ENCODE assay signal across 1 cellular context in the genomic region with DNA sequence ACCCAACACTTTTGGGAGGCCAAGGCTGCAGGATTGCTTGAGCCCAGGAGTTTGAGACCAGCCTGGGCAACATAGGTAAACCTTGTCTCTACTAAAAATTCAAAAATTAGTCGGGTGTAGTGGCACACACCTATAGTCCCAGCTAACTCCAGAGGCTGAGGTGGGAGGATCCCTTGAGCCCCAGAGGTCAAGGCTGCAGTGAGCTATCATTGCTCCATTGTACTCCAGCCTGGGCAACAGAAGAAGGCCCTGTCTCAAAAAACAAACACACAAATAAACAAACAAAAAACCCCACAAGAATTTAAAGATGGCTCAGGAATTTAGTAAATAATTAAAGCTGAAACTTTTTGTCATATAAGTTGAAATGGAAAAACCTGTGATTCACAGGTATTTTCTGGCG.
TF ChIP-seq lines count a peak whose summit lies in the region.

No MANE protein-coding gene starts in this region.

TF ChIP-seq in HepG2, 621 proteins besides CTCF, POLR2A, EP300 and RAD21:
- TF ChIP-seq ATAD3A (CRISPR knock-in tag; IDR thresholded peaks at IDR 0.05) (no peak), CEBPB (IDR thresholded peaks at IDR 0.05; ENCODE audit: borderline replicate concordance, low read depth, low read length) (0 out of 2 replicates have a peak, but pooled peaks have one; percentile 7), ZNF30 (CRISPR knock-in tag; IDR thresholded peaks at IDR 0.05) (no peak), ZNF770 (CRISPR knock-in tag; IDR thresholded peaks at IDR 0.05) (peak; percentile 91), SP5 (CRISPR knock-in tag; IDR thresholded peaks at IDR 0.05; ENCODE audit: borderline replicate concordance, low read depth) (peak; percentile 42; the same call in 1 of the 2 replicates), SOX6 (IDR thresholded peaks at IDR 0.05) (no peak), SOX6 (CRISPR knock-in tag; IDR thresholded peaks at IDR 0.05) (peak; percentile 62), DR1 (CRISPR knock-in tag; IDR thresholded peaks at IDR 0.05) (no peak), HMG20A (CRISPR knock-in tag; IDR thresholded peaks at IDR 0.05; ENCODE audit: borderline replicate concordance) (0 out of 2 replicates have a peak, but pooled peaks have one; percentile 14), FOXP4 (CRISPR knock-in tag; IDR thresholded peaks at IDR 0.05) (peak; percentile 86), SAP130 (CRISPR knock-in tag; IDR thresholded peaks at IDR 0.05; ENCODE audit: low read depth) (peak; percentile 28; the same call in 1 of the 2 replicates), MLX (CRISPR knock-in tag; IDR thresholded peaks at IDR 0.05) (no peak), NR2F2 (IDR thresholded peaks at IDR 0.05; ENCODE audit: borderline replicate concordance, low read depth) (peak; percentile 64; the same call in 1 of the 2 replicates), HINFP (CRISPR knock-in tag; IDR thresholded peaks at IDR 0.05; ENCODE audit: low read depth) (no peak), FOXP1 (IDR thresholded peaks at IDR 0.05) (peak; percentile 82), FOXP1 (CRISPR knock-in tag; IDR thresholded peaks at IDR 0.05) (peak; percentile 79), SOX5 (CRISPR knock-in tag; IDR thresholded peaks at IDR 0.05; ENCODE audit: borderline replicate concordance) (peak; percentile 52; the same call in 1 of the 2 replicates), SOX13 (IDR thresholded peaks at IDR 0.05) (no peak), SOX13 (CRISPR knock-in tag; conservative IDR thresholded peaks at IDR 0.05 in 1 of 2, IDR thresholded peaks at IDR 0.05 in 1 of 2) (peak in 1 of 2 experiments; percentile 66; a peak in 2 of 4 replicates), ASH2L (IDR thresholded peaks at IDR 0.05; ENCODE audit: insufficient read length, low read depth, low read length) (peak; percentile 25), NR3C1 (CRISPR knock-in tag; IDR thresholded peaks at IDR 0.05) (no peak), NR2F1 (CRISPR knock-in tag; IDR thresholded peaks at IDR 0.05) (peak; percentile 65 to 74; a peak in 3 of 4 replicates), ZMYM2 (CRISPR knock-in tag; IDR thresholded peaks at IDR 0.05) (0 out of 2 replicates have a peak, but pooled peaks have one; percentile 18), ZBTB3 (CRISPR knock-in tag; IDR thresholded peaks at IDR 0.05; ENCODE audit: borderline replicate concordance, low read depth) (no peak), NR2F6 (IDR thresholded peaks at IDR 0.05) (peak; percentile 83), NR2F6 (CRISPR knock-in tag; IDR thresholded peaks at IDR 0.05) (peak; percentile 90), FOXM1 (CRISPR knock-in tag; IDR thresholded peaks at IDR 0.05) (no peak), ZMYM3 (CRISPR knock-in tag; IDR thresholded peaks at IDR 0.05) (peak; percentile 78)
- TF ChIP-seq, protein P1, sequence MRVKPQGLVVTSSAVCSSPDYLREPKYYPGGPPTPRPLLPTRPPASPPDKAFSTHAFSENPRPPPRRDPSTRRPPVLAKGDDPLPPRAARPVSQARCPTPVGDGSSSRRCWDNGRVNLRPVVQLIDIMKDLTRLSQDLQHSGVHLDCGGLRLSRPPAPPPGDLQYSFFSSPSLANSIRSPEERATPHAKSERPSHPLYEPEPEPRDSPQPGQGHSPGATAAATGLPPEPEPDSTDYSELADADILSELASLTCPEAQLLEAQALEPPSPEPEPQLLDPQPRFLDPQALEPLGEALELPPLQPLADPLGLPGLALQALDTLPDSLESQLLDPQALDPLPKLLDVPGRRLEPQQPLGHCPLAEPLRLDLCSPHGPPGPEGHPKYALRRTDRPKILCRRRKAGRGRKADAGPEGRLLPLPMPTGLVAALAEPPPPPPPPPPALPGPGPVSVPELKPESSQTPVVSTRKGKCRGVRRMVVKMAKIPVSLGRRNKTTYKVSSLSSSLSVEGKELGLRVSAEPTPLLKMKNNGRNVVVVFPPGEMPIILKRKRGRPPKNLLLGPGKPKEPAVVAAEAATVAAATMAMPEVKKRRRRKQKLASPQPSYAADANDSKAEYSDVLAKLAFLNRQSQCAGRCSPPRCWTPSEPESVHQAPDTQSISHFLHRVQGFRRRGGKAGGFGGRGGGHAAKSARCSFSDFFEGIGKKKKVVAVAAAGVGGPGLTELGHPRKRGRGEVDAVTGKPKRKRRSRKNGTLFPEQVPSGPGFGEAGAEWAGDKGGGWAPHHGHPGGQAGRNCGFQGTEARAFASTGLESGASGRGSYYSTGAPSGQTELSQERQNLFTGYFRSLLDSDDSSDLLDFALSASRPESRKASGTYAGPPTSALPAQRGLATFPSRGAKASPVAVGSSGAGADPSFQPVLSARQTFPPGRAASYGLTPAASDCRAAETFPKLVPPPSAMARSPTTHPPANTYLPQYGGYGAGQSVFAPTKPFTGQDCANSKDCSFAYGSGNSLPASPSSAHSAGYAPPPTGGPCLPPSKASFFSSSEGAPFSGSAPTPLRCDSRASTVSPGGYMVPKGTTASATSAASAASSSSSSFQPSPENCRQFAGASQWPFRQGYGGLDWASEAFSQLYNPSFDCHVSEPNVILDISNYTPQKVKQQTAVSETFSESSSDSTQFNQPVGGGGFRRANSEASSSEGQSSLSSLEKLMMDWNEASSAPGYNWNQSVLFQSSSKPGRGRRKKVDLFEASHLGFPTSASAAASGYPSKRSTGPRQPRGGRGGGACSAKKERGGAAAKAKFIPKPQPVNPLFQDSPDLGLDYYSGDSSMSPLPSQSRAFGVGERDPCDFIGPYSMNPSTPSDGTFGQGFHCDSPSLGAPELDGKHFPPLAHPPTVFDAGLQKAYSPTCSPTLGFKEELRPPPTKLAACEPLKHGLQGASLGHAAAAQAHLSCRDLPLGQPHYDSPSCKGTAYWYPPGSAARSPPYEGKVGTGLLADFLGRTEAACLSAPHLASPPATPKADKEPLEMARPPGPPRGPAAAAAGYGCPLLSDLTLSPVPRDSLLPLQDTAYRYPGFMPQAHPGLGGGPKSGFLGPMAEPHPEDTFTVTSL (CRISPR knock-in tag; IDR thresholded peaks at IDR 0.05; ENCODE audit: borderline replicate concordance) = 0 out of 2 replicates have a peak, but pooled peaks have one; percentile 29
- TF ChIP-seq, protein P2, sequence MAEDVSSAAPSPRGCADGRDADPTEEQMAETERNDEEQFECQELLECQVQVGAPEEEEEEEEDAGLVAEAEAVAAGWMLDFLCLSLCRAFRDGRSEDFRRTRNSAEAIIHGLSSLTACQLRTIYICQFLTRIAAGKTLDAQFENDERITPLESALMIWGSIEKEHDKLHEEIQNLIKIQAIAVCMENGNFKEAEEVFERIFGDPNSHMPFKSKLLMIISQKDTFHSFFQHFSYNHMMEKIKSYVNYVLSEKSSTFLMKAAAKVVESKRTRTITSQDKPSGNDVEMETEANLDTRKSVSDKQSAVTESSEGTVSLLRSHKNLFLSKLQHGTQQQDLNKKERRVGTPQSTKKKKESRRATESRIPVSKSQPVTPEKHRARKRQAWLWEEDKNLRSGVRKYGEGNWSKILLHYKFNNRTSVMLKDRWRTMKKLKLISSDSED (CRISPR knock-in tag; IDR thresholded peaks at IDR 0.05) = no peak
